In the genomic region with DNA sequence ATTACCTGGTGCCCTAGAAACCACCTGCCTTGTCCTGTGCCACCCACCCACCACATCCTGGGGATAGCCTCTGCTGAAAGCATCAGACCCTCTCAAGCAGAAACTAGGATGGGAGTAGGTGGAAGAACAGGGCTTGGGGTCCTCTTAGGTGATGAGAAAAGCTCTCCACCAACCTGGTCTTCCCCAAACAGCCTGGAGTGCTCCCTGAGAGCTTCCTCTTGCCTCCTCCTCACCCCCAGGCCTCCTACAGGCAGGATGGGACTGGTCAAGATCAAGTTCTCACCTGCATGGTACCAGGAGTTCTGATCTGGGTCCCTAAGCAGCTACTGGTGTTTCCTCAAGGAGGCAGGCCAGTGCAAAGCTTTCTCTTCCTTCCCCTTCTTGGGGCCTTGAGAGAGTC, we compare ENCODE assay signal across 1 cellular context.
TF ChIP-seq lines count a peak whose summit lies in the region.

No MANE protein-coding gene starts in this region.

TF ChIP-seq in HepG2, 621 proteins besides CTCF, POLR2A, EP300 and RAD21:
- TF ChIP-seq RXRA (CRISPR knock-in tag; IDR thresholded peaks at IDR 0.05) (no peak), HNRNPL (IDR thresholded peaks at IDR 0.05; ENCODE audit: low read depth, low read length) (peak; percentile 4; the same call in 1 of the 2 replicates), KDM2A (CRISPR knock-in tag; IDR thresholded peaks at IDR 0.05; ENCODE audit: borderline replicate concordance, low read depth) (0 out of 2 replicates have a peak, but pooled peaks have one; percentile 8), PLRG1 (conservative IDR thresholded peaks at IDR 0.05) (no peak), TOPORS (CRISPR knock-in tag; IDR thresholded peaks at IDR 0.05) (no peak), ZNF737 (CRISPR knock-in tag; IDR thresholded peaks at IDR 0.05; ENCODE audit: borderline replicate concordance) (no peak), ZNF530 (CRISPR knock-in tag; IDR thresholded peaks at IDR 0.05; ENCODE audit: low read depth) (no peak), ZNF263 (CRISPR knock-in tag; IDR thresholded peaks at IDR 0.05) (peak; percentile 79), TCF7L2 (IDR thresholded peaks at IDR 0.05; ENCODE audit: low read depth, low read length) (no peak), ZNF333 (CRISPR knock-in tag; IDR thresholded peaks at IDR 0.05; ENCODE audit: borderline replicate concordance) (no peak)
- TF ChIP-seq, protein P1, sequence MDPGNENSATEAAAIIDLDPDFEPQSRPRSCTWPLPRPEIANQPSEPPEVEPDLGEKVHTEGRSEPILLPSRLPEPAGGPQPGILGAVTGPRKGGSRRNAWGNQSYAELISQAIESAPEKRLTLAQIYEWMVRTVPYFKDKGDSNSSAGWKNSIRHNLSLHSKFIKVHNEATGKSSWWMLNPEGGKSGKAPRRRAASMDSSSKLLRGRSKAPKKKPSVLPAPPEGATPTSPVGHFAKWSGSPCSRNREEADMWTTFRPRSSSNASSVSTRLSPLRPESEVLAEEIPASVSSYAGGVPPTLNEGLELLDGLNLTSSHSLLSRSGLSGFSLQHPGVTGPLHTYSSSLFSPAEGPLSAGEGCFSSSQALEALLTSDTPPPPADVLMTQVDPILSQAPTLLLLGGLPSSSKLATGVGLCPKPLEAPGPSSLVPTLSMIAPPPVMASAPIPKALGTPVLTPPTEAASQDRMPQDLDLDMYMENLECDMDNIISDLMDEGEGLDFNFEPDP (CRISPR knock-in tag; conservative IDR thresholded peaks at IDR 0.05), result 0 out of 2 replicates have a peak, but pooled peaks have one; percentile 67
- TF ChIP-seq, protein P2, sequence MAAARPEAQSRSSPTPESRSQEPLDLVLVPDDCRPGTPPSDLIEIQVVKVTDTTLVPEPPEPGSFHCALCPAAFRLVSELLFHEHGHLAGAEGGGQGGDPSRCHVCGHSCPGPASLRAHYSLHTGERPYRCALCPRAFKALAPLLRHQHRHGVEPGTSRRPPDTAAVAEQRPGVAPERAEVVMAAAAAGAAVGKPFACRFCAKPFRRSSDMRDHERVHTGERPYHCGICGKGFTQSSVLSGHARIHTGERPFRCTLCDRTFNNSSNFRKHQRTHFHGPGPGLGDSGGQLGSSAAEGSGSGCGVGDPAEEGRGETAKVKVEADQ (CRISPR knock-in tag; IDR thresholded peaks at IDR 0.05; ENCODE audit: borderline replicate concordance), result no peak
